In the genomic region with DNA sequence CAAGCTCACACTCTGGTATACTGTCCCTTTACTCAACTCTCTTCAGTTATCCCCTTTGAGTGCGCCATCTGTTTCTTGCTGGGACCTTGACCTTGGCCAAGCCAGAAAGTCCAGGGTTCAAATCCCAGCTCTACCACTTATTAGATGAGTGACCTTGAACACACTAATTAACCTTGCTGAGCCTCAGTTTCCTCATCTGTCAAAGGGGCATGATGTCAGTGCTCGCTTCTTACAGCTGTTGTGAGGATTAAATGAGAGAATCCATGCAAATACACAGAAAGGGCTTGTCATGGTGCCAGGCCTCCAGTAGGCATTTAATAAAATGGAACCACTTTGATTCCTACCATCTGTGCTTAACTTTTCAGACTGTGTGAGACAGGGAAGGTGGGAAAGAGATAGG, we compare ENCODE assay signal across 31 cellular contexts. TPM values are rescaled to one million over a fixed set of nuclear protein-coding genes. Genes with fewer than 3 reads are reported as not detected.
"Had no signal": no experiment of that assay in that cellular context is flagged by ENCODE, and none has a peak within 500 bp of the region (broad histone marks: within the 10 kb centered on the region; RNA-seq: fewer than 3 reads in every experiment).

No MANE protein-coding gene starts in this region.

- H3K27ac ChIP-seq: adrenal gland, body of pancreas, esophagus muscularis mucosa, foreskin keratinocyte, gastrocnemius medialis, heart left ventricle had no signal

- H3K4me1 ChIP-seq: body of pancreas, foreskin keratinocyte, gastrocnemius medialis had no signal

- H3K27ac Mint-ChIP-seq: activated CD4-positive, alpha-beta memory T cell treated with anti-CD3 and anti-CD28 coated beads, Interleukin-2, amount 10 ng/mL, durations not matched to agents 7 days and 5 days; activated CD4-positive, alpha-beta T cell treated with anti-CD3 and anti-CD28 coated beads, Interleukin-2, amount 10 ng/mL, durations not matched to agents 7 days and 5 days; activated naive CD4-positive, alpha-beta T cell treated with anti-CD3 and anti-CD28 coated beads for 36 hours; activated naive CD4-positive, alpha-beta T cell treated with anti-CD3 and anti-CD28 coated beads, Interleukin-2, amount 50 U/mL, for 24 hours; activated naive CD8-positive, alpha-beta T cell treated with anti-CD3 and anti-CD28 coated beads for 36 hours; activated naive CD8-positive, alpha-beta T cell treated with anti-CD3 and anti-CD28 coated beads, Interleukin-2, amount 50 U/mL, for 24 hours; activated T-helper 1 cell treated with anti-CD3 and anti-CD28 coated beads, Interleukin-12 subunit alpha, Interleukin-12 subunit beta, Interleukin-2, Interleukin-4 antibody, amounts not matched to agents 30 ng/mL and 10 ng/mL and 1 ng/mL, durations not matched to agents 14 hours and 24 hours and 36 hours; activated T-helper 2 cell treated with anti-CD3 and anti-CD28 coated beads, Interferon-gamma antibody, Interleukin-2, Interleukin-4, amounts not matched to agents 10 μg/mL and 5 μg/mL and 100 μg/mL, durations not matched to agents 14 hours and 24 hours and 36 hours had no signal

- H3K9me3 Mint-ChIP-seq: activated CD4-positive, alpha-beta memory T cell treated with anti-CD3 and anti-CD28 coated beads, Interleukin-2, amount 10 ng/mL, durations not matched to agents 7 days and 5 days; activated CD4-positive, alpha-beta T cell treated with anti-CD3 and anti-CD28 coated beads, Interleukin-2, amount 10 ng/mL, durations not matched to agents 7 days and 5 days; activated naive CD4-positive, alpha-beta T cell treated with anti-CD3 and anti-CD28 coated beads for 36 hours; activated naive CD4-positive, alpha-beta T cell treated with anti-CD3 and anti-CD28 coated beads, Interleukin-2, amount 50 U/mL, for 24 hours; activated naive CD8-positive, alpha-beta T cell treated with anti-CD3 and anti-CD28 coated beads for 36 hours; activated naive CD8-positive, alpha-beta T cell treated with anti-CD3 and anti-CD28 coated beads, Interleukin-2, amount 50 U/mL, for 24 hours; activated T-cell treated with anti-CD3 and anti-CD28 coated beads, Interleukin-2, amount 50 U/mL, for 4 hours; activated T-helper 1 cell treated with anti-CD3 and anti-CD28 coated beads, Interleukin-12 subunit alpha, Interleukin-12 subunit beta, Interleukin-2, Interleukin-4 antibody, amounts not matched to agents 30 ng/mL and 10 ng/mL and 1 ng/mL, durations not matched to agents 14 hours and 24 hours and 36 hours; activated T-helper 2 cell treated with anti-CD3 and anti-CD28 coated beads, Interferon-gamma antibody, Interleukin-2, Interleukin-4, amounts not matched to agents 10 μg/mL and 5 μg/mL and 100 μg/mL, durations not matched to agents 14 hours and 24 hours and 36 hours; effector memory CD8-positive, alpha-beta T cell had no signal

- H3K27me3 ChIP-seq: adrenal gland, body of pancreas, foreskin keratinocyte had no signal

- FAIRE-seq: colon had no signal

- DNase-seq: activated CD4-positive, alpha-beta memory T cell treated with anti-CD3 and anti-CD28 coated beads, Interleukin-2, amount 10 ng/mL, durations not matched to agents 7 days and 5 days; activated CD4-positive, alpha-beta T cell treated with anti-CD3 and anti-CD28 coated beads for 1 hour; activated CD4-positive, alpha-beta T cell treated with anti-CD3 and anti-CD28 coated beads for 4 hours; activated CD4-positive, alpha-beta T cell treated with anti-CD3 and anti-CD28 coated beads, Interleukin-2, amount 10 ng/mL, durations not matched to agents 7 days and 5 days; activated CD4-positive, alpha-beta T cell treated with anti-CD3 and anti-CD28 coated beads, Interleukin-2, amount 50 U/mL, for 4 hours; activated CD8-positive, alpha-beta memory T cell treated with anti-CD3 and anti-CD28 coated beads, Interleukin-2, amount 50 U/mL, for 48 hours; activated effector memory CD4-positive, alpha-beta T cell treated with anti-CD3 and anti-CD28 coated beads, Interleukin-2, amount 50 U/mL, for 16 hours; activated naive CD4-positive, alpha-beta T cell treated with anti-CD3 and anti-CD28 coated beads for 36 hours; activated naive CD8-positive, alpha-beta T cell treated with anti-CD3 and anti-CD28 coated beads for 36 hours; activated naive CD8-positive, alpha-beta T cell treated with anti-CD3 and anti-CD28 coated beads, Interleukin-2, amount 50 U/mL, for 24 hours; activated T-cell treated with anti-CD3 and anti-CD28 coated beads, Interleukin-2, amount 50 U/mL, for 4 hours; adrenal gland; amygdala; aorta; body of pancreas; caudate nucleus; cortex of kidney; dermis blood vessel endothelial cell; effector CD4-positive, alpha-beta T cell; effector memory CD8-positive, alpha-beta T cell; erythroblast; foreskin keratinocyte; gastrocnemius medialis; glutamatergic neuron; heart left ventricle; T-helper 2 cell had no signal

- H3K36me3 ChIP-seq: adrenal gland, esophagus muscularis mucosa, gastrocnemius medialis, heart left ventricle had no signal

- ATAC-seq: activated naive CD8-positive, alpha-beta T cell treated with anti-CD3 and anti-CD28 coated beads, Interleukin-2, amount 50 U/mL, for 24 hours; activated T-cell treated with anti-CD3 and anti-CD28 coated beads, Interleukin-2, amount 50 U/mL, for 4 hours; body of pancreas; effector memory CD8-positive, alpha-beta T cell; foreskin keratinocyte; gastrocnemius medialis; heart left ventricle had no signal

- H3K9me3 ChIP-seq: adrenal gland, body of pancreas, gastrocnemius medialis had no signal

- H3K4me3 ChIP-seq: adrenal gland, body of pancreas, esophagus muscularis mucosa, gastrocnemius medialis, heart left ventricle had no signal

- H3K36me3 Mint-ChIP-seq: activated naive CD4-positive, alpha-beta T cell treated with anti-CD3 and anti-CD28 coated beads, Interleukin-2, amount 50 U/mL, for 24 hours; activated naive CD8-positive, alpha-beta T cell treated with anti-CD3 and anti-CD28 coated beads for 36 hours had no signal

- H3K4me3 Mint-ChIP-seq: activated CD4-positive, alpha-beta memory T cell treated with anti-CD3 and anti-CD28 coated beads, Interleukin-2, amount 10 ng/mL, durations not matched to agents 7 days and 5 days; activated CD4-positive, alpha-beta T cell treated with anti-CD3 and anti-CD28 coated beads, Interleukin-2, amount 10 ng/mL, durations not matched to agents 7 days and 5 days; activated naive CD4-positive, alpha-beta T cell treated with anti-CD3 and anti-CD28 coated beads for 36 hours; activated naive CD4-positive, alpha-beta T cell treated with anti-CD3 and anti-CD28 coated beads, Interleukin-2, amount 50 U/mL, for 24 hours; activated naive CD8-positive, alpha-beta T cell treated with anti-CD3 and anti-CD28 coated beads for 36 hours; activated naive CD8-positive, alpha-beta T cell treated with anti-CD3 and anti-CD28 coated beads, Interleukin-2, amount 50 U/mL, for 24 hours; activated T-cell treated with anti-CD3 and anti-CD28 coated beads, Interleukin-2, amount 50 U/mL, for 4 hours; activated T-helper 1 cell treated with anti-CD3 and anti-CD28 coated beads, Interleukin-12 subunit alpha, Interleukin-12 subunit beta, Interleukin-2, Interleukin-4 antibody, amounts not matched to agents 30 ng/mL and 10 ng/mL and 1 ng/mL, durations not matched to agents 14 hours and 24 hours and 36 hours; effector memory CD8-positive, alpha-beta T cell had no signal

- H3K27me3 Mint-ChIP-seq: activated naive CD4-positive, alpha-beta T cell treated with anti-CD3 and anti-CD28 coated beads, Interleukin-2, amount 50 U/mL, for 24 hours; activated naive CD8-positive, alpha-beta T cell treated with anti-CD3 and anti-CD28 coated beads for 36 hours; activated naive CD8-positive, alpha-beta T cell treated with anti-CD3 and anti-CD28 coated beads, Interleukin-2, amount 50 U/mL, for 24 hours had no signal

RNA-seq across cellular contexts. Expression of gene C6orf132, which starts 34.3 kb away (rescaled TPM):
- total RNA-seq: dermis blood vessel endothelial cell had no signal
